In genomic region chr6:145822432-145822831, GRCh38 we compare ENCODE assay signal across 28 cellular contexts.
"Had no signal": no experiment of that assay in that cellular context is flagged by ENCODE, and none has a peak within 500 bp of the region (broad histone marks: within the 10 kb centered on the region; RNA-seq: fewer than 3 reads in every experiment).

No MANE protein-coding gene starts in this region.

- H3K4me3 ChIP-seq: left lung, lower lobe of right lung, pancreas, prostate gland, sigmoid colon, spleen, stomach, testis, thyroid gland, transverse colon, upper lobe of left lung, vagina had no signal

- H3K4me1 Mint-ChIP-seq: neural crest cell had no signal

- H3K4me3 Mint-ChIP-seq: naive thymus-derived CD8-positive, alpha-beta T cell; nephron; neural crest cell; stimulated activated effector memory CD8-positive, alpha-beta T cell treated with anti-CD3 and anti-CD28 coated beads, Interleukin-12 subunit alpha, Interleukin-12 subunit beta, amount 100 ng/mL, for 72 hours had no signal

- H3K27me3 ChIP-seq: left lung, pancreas, sigmoid colon, spleen, stomach, testis, thyroid gland, transverse colon, upper lobe of left lung, vagina had no signal

- H3K27ac Mint-ChIP-seq: naive thymus-derived CD8-positive, alpha-beta T cell; nephron; stimulated activated effector memory CD8-positive, alpha-beta T cell treated with anti-CD3 and anti-CD28 coated beads, Interleukin-12 subunit alpha, Interleukin-12 subunit beta, amount 100 ng/mL, for 72 hours had no signal

- DNase-seq: hippocampal formation; kidney; left colon; left lung; lower lobe of right lung; mammary epithelial cell; mesenchymal stem cell; naive thymus-derived CD8-positive, alpha-beta T cell; nucleus accumbens; pancreas; posterior cingulate gyrus; retina; right cardiac atrium; sigmoid colon; small intestine; spleen; stimulated activated CD4-positive, alpha-beta T cell treated with anti-CD3 and anti-CD28 coated beads, Interleukin-4, amount 100 ng/mL, for 24 hours; stimulated activated naive CD4-positive, alpha-beta T cell; stomach; testis; thyroid gland; transverse colon; upper lobe of left lung had no signal

- H3K4me1 ChIP-seq: left lung, lower lobe of right lung, pancreas, prostate gland, spleen, stomach, testis, thyroid gland, transverse colon, vagina had no signal

- H3K9me3 ChIP-seq: left lung, lower lobe of right lung, pancreas, prostate gland, sigmoid colon, spleen, stomach, testis, thyroid gland, transverse colon, upper lobe of left lung, vagina had no signal

- H3K27me3 Mint-ChIP-seq: naive thymus-derived CD8-positive, alpha-beta T cell had no signal

- FAIRE-seq: kidney, pancreas, small intestine had no signal

- H3K27ac ChIP-seq: left lung, lower lobe of right lung, pancreas, prostate gland, sigmoid colon, spleen, stomach, testis, thyroid gland, transverse colon, upper lobe of left lung, vagina had no signal

- H3K36me3 ChIP-seq: left lung, lower lobe of right lung, pancreas, prostate gland, sigmoid colon, spleen, stomach, thyroid gland, transverse colon, upper lobe of left lung, vagina had no signal

- ATAC-seq: left colon; left lung; lower lobe of right lung; naive thymus-derived CD8-positive, alpha-beta T cell; pancreas; right cardiac atrium had no signal

- H3K9me3 Mint-ChIP-seq: naive thymus-derived CD8-positive, alpha-beta T cell; nephron; neural crest cell; stimulated activated effector memory CD8-positive, alpha-beta T cell treated with anti-CD3 and anti-CD28 coated beads, Interleukin-12 subunit alpha, Interleukin-12 subunit beta, amount 100 ng/mL, for 72 hours had no signal
